In genomic region chr16:15765880-15766279, GRCh38 we compare ENCODE assay signal across 8 cellular contexts.
DNase-seq lines count a peak whose midpoint lies in the region; ATAC-seq and TF ChIP-seq lines count a peak whose summit lies in the region.

No MANE protein-coding gene starts in this region.

- H3K27me3 ChIP-seq in right lobe of liver: no peaks in the 10 kb centered on the region

- no peak for DNase-seq in activated CD4-positive, CD25-positive, alpha-beta regulatory T cell (lab: John Stamatoyannopoulos, UW)
- DNase-seq in Kasumi-1 (lab: John Stamatoyannopoulos, UW) (peak; percentile 27 to 66), RWPE1 (ENCODE audit: low spot score) (peak; percentile 44), cerebellar cortex (ENCODE audit: low spot score) (peak; percentile 28), right lobe of liver (peak in 1 of 3 donors; percentile 10), type B pancreatic cell (ENCODE audit: extremely low spot score, unreplicated experiment) (no peak)

- no peak for TF ChIP-seq POLR2A in right lobe of liver (IDR thresholded peaks at IDR 0.05)

- H3K27ac ChIP-seq in RWPE1 (no peak overlapping the region), right lobe of liver (no peak overlapping the region)

- no peaks in the 10 kb centered on the region for H3K36me3 Mint-ChIP-seq in type B pancreatic cell

- H3K4me3 Mint-ChIP-seq in type B pancreatic cell: no peak overlapping the region

- H3K4me3 ChIP-seq in right lobe of liver: no peak overlapping the region

- H3K9me3 Mint-ChIP-seq in type B pancreatic cell: no peaks in the 10 kb centered on the region

- peak; percentile 62 for TF ChIP-seq CTCF in RWPE1 (conservative IDR thresholded peaks at IDR 0.05; ENCODE audit: low read depth)
- TF ChIP-seq CTCF in right lobe of liver (IDR thresholded peaks at IDR 0.05): peak; percentile 48 to 73 (median 71)
- peak; percentile 75 for TF ChIP-seq CTCF in type B pancreatic cell (conservative IDR thresholded peaks at IDR 0.05)

- ATAC-seq in activated CD4-positive, CD25-positive, alpha-beta regulatory T cell treated with anti-CD3 and anti-CD28 coated beads, Interleukin-2, amount 50 U/mL, for 24 hours: peak; percentile 56 to 58
- ATAC-seq in GM21528 (IDR thresholded peaks at IDR 0.05; ENCODE audit: low FRiP score, unreplicated experiment) (peak; percentile 66), right lobe of liver (peak; percentile 85 to 94 (median 90))

- intact Hi-C loops in right lobe of liver (cut with DNase I): no loop called here

- H3K27me3 Mint-ChIP-seq in type B pancreatic cell: peaks cover 19% of the 10 kb centered on the region

- H3K27ac Mint-ChIP-seq in type B pancreatic cell: peak overlapping the region; percentile 64

- H3K4me1 Mint-ChIP-seq in type B pancreatic cell (ENCODE audit: unreplicated experiment): no peaks in the 10 kb centered on the region

- CTCF ChIA-PET in RWPE1 (lab: Yijun Ruan, JAX): interaction anchor here (0.5 to 1.7 kb wide), 12 partner anchors 27 to 378 kb away, joined by 3 to 16 read pairs (median 3); no protein-coding TSS in a partner anchor

- H3K4me1 ChIP-seq in right lobe of liver: no peaks in the 10 kb centered on the region

- 39% methylated on average over 3 of the region's 3 CpGs for WGBS in right lobe of liver (ENCODE audit: insufficient coverage, low coverage, low lambda C conversion rate, missing lambda C conversion rate)

- no peaks in the 10 kb centered on the region for H3K36me3 ChIP-seq in right lobe of liver

- no peaks in the 10 kb centered on the region for H3K9me3 ChIP-seq in right lobe of liver

- POLR2A ChIA-PET in RWPE1 (lab: Yijun Ruan, JAX; ENCODE audit: low non-redundant PET): no interaction called here

Comparison
In these comparisons a context has a peak if more than half of its experiments do, and no peak if none do; other contexts are left out.
1. DNase-seq: peak in Kasumi-1 (2 of 2), RWPE1 (single experiment) and cerebellar cortex (single experiment); none in activated CD4-positive, CD25-positive, alpha-beta regulatory T cell (0 of 4) and type B pancreatic cell (single experiment).
2. Peak in every context shown above with its lines, with median percentiles within 50 percentile points of each other: ATAC-seq and CTCF ChIP-seq.